ENCODE assay signal across 31 cellular contexts in genomic region chr21:22609802-22610201, GRCh38.
"Had no signal": no experiment of that assay in that cellular context is flagged by ENCODE, and none has a peak within 500 bp of the region (broad histone marks: within the 10 kb centered on the region; RNA-seq: fewer than 3 reads in every experiment).

No MANE protein-coding gene starts in this region.

- H3K4me1 ChIP-seq: adrenal gland, body of pancreas, colonic mucosa, gastrocnemius medialis, left ventricle myocardium inferior, testis, transverse colon had no signal

- H3K4me3 Mint-ChIP-seq: activated naive CD4-positive, alpha-beta T cell treated with anti-CD3 and anti-CD28 coated beads for 36 hours; activated naive CD8-positive, alpha-beta T cell treated with anti-CD3 and anti-CD28 coated beads for 36 hours; activated T-helper 1 cell treated with anti-CD3 and anti-CD28 coated beads, Interleukin-12 subunit alpha, Interleukin-12 subunit beta, Interleukin-2, Interleukin-4 antibody, amounts not matched to agents 30 ng/mL and 10 ng/mL and 1 ng/mL, durations not matched to agents 14 hours and 24 hours and 36 hours; natural killer cell treated with Interleukin-12 subunit alpha and Interleukin-12 subunit beta and Interleukin-15 and Interleukin-18, amount 100 ng/mL, for 72 hours had no signal

- H3K9me3 ChIP-seq: adrenal gland, body of pancreas, colonic mucosa, gastrocnemius medialis, left ventricle myocardium inferior, testis, transverse colon had no signal

- H3K36me3 Mint-ChIP-seq: activated naive CD8-positive, alpha-beta T cell treated with anti-CD3 and anti-CD28 coated beads for 36 hours had no signal

- H3K27ac Mint-ChIP-seq: activated naive CD4-positive, alpha-beta T cell treated with anti-CD3 and anti-CD28 coated beads for 36 hours; activated naive CD8-positive, alpha-beta T cell treated with anti-CD3 and anti-CD28 coated beads for 36 hours; activated T-helper 1 cell treated with anti-CD3 and anti-CD28 coated beads, Interleukin-12 subunit alpha, Interleukin-12 subunit beta, Interleukin-2, Interleukin-4 antibody, amounts not matched to agents 30 ng/mL and 10 ng/mL and 1 ng/mL, durations not matched to agents 14 hours and 24 hours and 36 hours; natural killer cell treated with Interleukin-12 subunit alpha and Interleukin-12 subunit beta and Interleukin-15 and Interleukin-18, amount 100 ng/mL, for 72 hours had no signal

- H3K9me3 Mint-ChIP-seq: activated naive CD8-positive, alpha-beta T cell treated with anti-CD3 and anti-CD28 coated beads for 36 hours; activated T-helper 1 cell treated with anti-CD3 and anti-CD28 coated beads, Interleukin-12 subunit alpha, Interleukin-12 subunit beta, Interleukin-2, Interleukin-4 antibody, amounts not matched to agents 30 ng/mL and 10 ng/mL and 1 ng/mL, durations not matched to agents 14 hours and 24 hours and 36 hours had no signal

- H3K27me3 Mint-ChIP-seq: activated naive CD8-positive, alpha-beta T cell treated with anti-CD3 and anti-CD28 coated beads for 36 hours; natural killer cell treated with Interleukin-12 subunit alpha and Interleukin-12 subunit beta and Interleukin-15 and Interleukin-18, amount 100 ng/mL, for 72 hours had no signal

- H3K4me1 Mint-ChIP-seq: activated naive CD8-positive, alpha-beta T cell treated with anti-CD3 and anti-CD28 coated beads for 36 hours had no signal

- H3K4me3 ChIP-seq: adrenal gland, body of pancreas, colonic mucosa, dorsolateral prefrontal cortex, gastrocnemius medialis, left ventricle myocardium inferior, lung, mucosa of descending colon, testis, transverse colon had no signal

- H3K27ac ChIP-seq: adrenal gland, body of pancreas, colonic mucosa, dorsolateral prefrontal cortex, gastrocnemius medialis, left ventricle myocardium inferior, testis, transverse colon, VCaP had no signal

- H3K27me3 ChIP-seq: adrenal gland, body of pancreas, colonic mucosa, dorsolateral prefrontal cortex, gastrocnemius medialis, testis, transverse colon had no signal

- DNase-seq: activated CD4-positive, alpha-beta T cell treated with anti-CD3 and anti-CD28 coated beads for 48 hours; activated CD4-positive, alpha-beta T cell treated with anti-CD3 and anti-CD28 coated beads, Interleukin-2, amount 50 U/mL, for 48 hours; activated CD8-positive, alpha-beta memory T cell treated with anti-CD3 and anti-CD28 coated beads, Interleukin-2, amount 50 U/mL, for 4 hours; activated effector memory CD4-positive, alpha-beta T cell treated with anti-CD3 and anti-CD28 coated beads, Interleukin-2, amount 50 U/mL, for 16 hours; activated naive CD4-positive, alpha-beta T cell treated with anti-CD3 and anti-CD28 coated beads for 36 hours; activated naive CD8-positive, alpha-beta T cell treated with anti-CD3 and anti-CD28 coated beads for 36 hours; activated T-cell treated with anti-CD3 and anti-CD28 coated beads, Interleukin-2, amount 50 U/mL, for 1 hour; adrenal gland; aorta; body of pancreas; cerebellar nuclear complex; colonic mucosa; dorsolateral prefrontal cortex; effector memory CD4-positive, alpha-beta T cell; erythroblast; gastrocnemius medialis; glutamatergic neuron; islet precursor cell; left ventricle myocardium inferior; mesendoderm; mucosa of descending colon; posterior cingulate gyrus; right cardiac atrium; stimulated activated CD4-positive, alpha-beta T cell treated with anti-CD3 and anti-CD28 coated beads, Interleukin-2, amount 100 ng/mL, for 48 hours; stimulated activated naive CD8-positive, alpha-beta T cell treated with anti-CD3 and anti-CD28 coated beads, Interleukin-15, Interleukin-2, amounts not matched to agents 100 U/mL and 50 U/mL, for 24 hours; testis; transverse colon had no signal

- H3K36me3 ChIP-seq: adrenal gland, colonic mucosa, gastrocnemius medialis, left ventricle myocardium inferior, transverse colon had no signal
